1 cellular context compared by ENCODE assay signal in genomic region chrX:73851014-73852009, GRCh38.
A peak's percentile ranks its signal among the peaks of the same experiment; 100 is the strongest.
TF ChIP-seq lines count a peak whose summit lies in the region.

No MANE protein-coding gene starts in this region.

TF ChIP-seq in GM12878, 131 proteins besides CTCF, POLR2A, EP300 and RAD21 (continued from another document and continues in another):
- TF ChIP-seq POU2F2 (IDR thresholded peaks at IDR 0.05; ENCODE audit: borderline replicate concordance, low read depth, low read length) (0 out of 3 replicates have a peak, but pooled peaks have one; percentile 29), RFX5 (IDR thresholded peaks at IDR 0.05; ENCODE audit: low read depth, low read length) (peak; percentile 42; the same call in 1 of the 2 replicates), BRCA1 (IDR thresholded peaks at IDR 0.05; ENCODE audit: low read depth, low read length) (no peak), IRF3 (IDR thresholded peaks at IDR 0.05) (peak; percentile 65; the same call in 1 of the 2 replicates), JUND (IDR thresholded peaks at IDR 0.05; ENCODE audit: low read depth, low read length) (no peak), NFXL1 (IDR thresholded peaks at IDR 0.05; ENCODE audit: borderline replicate concordance) (no peak), IRF4 (IDR thresholded peaks at IDR 0.05; ENCODE audit: low read depth, low read length) (no peak), SIN3A (IDR thresholded peaks at IDR 0.05; ENCODE audit: low read depth, low read length) (peak; percentile 79; the same call in 1 of the 2 replicates), RAD51 (IDR thresholded peaks at IDR 0.05) (peak; percentile 95), ZNF687 (IDR thresholded peaks at IDR 0.05) (peak; percentile 10; the same call in 1 of the 2 replicates), MEF2B (IDR thresholded peaks at IDR 0.05; ENCODE audit: partially characterized antibody, poor library complexity, severe bottlenecking) (peak; percentile 24), PBX3 (IDR thresholded peaks at IDR 0.05; ENCODE audit: insufficient replicate concordance, low read depth, low read length) (peak; percentile 91), ZNF207 (IDR thresholded peaks at IDR 0.05; ENCODE audit: borderline replicate concordance) (no peak), MTA2 (IDR thresholded peaks at IDR 0.05; ENCODE audit: low read depth) (peak; percentile 29; the same call in 1 of the 2 replicates), MXI1 (IDR thresholded peaks at IDR 0.05; ENCODE audit: low read depth, low read length) (peak; percentile 93), CBX5 (IDR thresholded peaks at IDR 0.05; ENCODE audit: low read depth) (no peak), SP1 (IDR thresholded peaks at IDR 0.05; ENCODE audit: low read depth, low read length) (peak; percentile 82), IKZF1 (conservative IDR thresholded peaks at IDR 0.05) (peak; percentile 65), SMAD5 (IDR thresholded peaks at IDR 0.05; ENCODE audit: low read depth) (no peak), TBL1XR1 (IDR thresholded peaks at IDR 0.05; ENCODE audit: low read depth, low read length) (peak; percentile 81; the same call in 1 of the 2 replicates), MLLT1 (IDR thresholded peaks at IDR 0.05) (peak; percentile 88), TARDBP (IDR thresholded peaks at IDR 0.05; ENCODE audit: borderline replicate concordance) (0 out of 2 replicates have a peak, but pooled peaks have one; percentile 27), SMC3 (IDR thresholded peaks at IDR 0.05; ENCODE audit: borderline replicate concordance, low read length) (no peak), BACH1 (IDR thresholded peaks at IDR 0.05; ENCODE audit: borderline replicate concordance) (no peak), ZSCAN29 (IDR thresholded peaks at IDR 0.05) (no peak), YY1 (IDR thresholded peaks at IDR 0.05; ENCODE audit: low read depth, low read length) (peak; percentile 99), ZBTB40 (IDR thresholded peaks at IDR 0.05; ENCODE audit: borderline replicate concordance) (no peak), EZH2 (IDR thresholded peaks at IDR 0.05; ENCODE audit: borderline replicate concordance, control insufficient read depth, low read depth, low read length) (no peak), STAT1 (conservative IDR thresholded peaks at IDR 0.05) (no peak; the same call in 1 of the 2 replicates), RCOR1 (conservative IDR thresholded peaks at IDR 0.05; ENCODE audit: low read depth, low read length) (peak; percentile 92; the same call in 1 of the 2 replicates), IKZF2 (IDR thresholded peaks at IDR 0.05) (0 out of 4 replicates have a peak, but pooled peaks of 1 of the 2 experiments have one; percentile 22)
- TF ChIP-seq, protein P1, sequence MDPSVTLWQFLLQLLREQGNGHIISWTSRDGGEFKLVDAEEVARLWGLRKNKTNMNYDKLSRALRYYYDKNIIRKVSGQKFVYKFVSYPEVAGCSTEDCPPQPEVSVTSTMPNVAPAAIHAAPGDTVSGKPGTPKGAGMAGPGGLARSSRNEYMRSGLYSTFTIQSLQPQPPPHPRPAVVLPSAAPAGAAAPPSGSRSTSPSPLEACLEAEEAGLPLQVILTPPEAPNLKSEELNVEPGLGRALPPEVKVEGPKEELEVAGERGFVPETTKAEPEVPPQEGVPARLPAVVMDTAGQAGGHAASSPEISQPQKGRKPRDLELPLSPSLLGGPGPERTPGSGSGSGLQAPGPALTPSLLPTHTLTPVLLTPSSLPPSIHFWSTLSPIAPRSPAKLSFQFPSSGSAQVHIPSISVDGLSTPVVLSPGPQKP (IDR thresholded peaks at IDR 0.05; ENCODE audit: low read depth, low read length) = no peak
- TF ChIP-seq, protein P2, sequence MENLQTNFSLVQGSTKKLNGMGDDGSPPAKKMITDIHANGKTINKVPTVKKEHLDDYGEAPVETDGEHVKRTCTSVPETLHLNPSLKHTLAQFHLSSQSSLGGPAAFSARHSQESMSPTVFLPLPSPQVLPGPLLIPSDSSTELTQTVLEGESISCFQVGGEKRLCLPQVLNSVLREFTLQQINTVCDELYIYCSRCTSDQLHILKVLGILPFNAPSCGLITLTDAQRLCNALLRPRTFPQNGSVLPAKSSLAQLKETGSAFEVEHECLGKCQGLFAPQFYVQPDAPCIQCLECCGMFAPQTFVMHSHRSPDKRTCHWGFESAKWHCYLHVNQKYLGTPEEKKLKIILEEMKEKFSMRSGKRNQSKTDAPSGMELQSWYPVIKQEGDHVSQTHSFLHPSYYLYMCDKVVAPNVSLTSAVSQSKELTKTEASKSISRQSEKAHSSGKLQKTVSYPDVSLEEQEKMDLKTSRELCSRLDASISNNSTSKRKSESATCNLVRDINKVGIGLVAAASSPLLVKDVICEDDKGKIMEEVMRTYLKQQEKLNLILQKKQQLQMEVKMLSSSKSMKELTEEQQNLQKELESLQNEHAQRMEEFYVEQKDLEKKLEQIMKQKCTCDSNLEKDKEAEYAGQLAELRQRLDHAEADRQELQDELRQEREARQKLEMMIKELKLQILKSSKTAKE (IDR thresholded peaks at IDR 0.05; ENCODE audit: low read depth, poor library complexity, severe bottlenecking) = no peak
- TF ChIP-seq, protein P3, sequence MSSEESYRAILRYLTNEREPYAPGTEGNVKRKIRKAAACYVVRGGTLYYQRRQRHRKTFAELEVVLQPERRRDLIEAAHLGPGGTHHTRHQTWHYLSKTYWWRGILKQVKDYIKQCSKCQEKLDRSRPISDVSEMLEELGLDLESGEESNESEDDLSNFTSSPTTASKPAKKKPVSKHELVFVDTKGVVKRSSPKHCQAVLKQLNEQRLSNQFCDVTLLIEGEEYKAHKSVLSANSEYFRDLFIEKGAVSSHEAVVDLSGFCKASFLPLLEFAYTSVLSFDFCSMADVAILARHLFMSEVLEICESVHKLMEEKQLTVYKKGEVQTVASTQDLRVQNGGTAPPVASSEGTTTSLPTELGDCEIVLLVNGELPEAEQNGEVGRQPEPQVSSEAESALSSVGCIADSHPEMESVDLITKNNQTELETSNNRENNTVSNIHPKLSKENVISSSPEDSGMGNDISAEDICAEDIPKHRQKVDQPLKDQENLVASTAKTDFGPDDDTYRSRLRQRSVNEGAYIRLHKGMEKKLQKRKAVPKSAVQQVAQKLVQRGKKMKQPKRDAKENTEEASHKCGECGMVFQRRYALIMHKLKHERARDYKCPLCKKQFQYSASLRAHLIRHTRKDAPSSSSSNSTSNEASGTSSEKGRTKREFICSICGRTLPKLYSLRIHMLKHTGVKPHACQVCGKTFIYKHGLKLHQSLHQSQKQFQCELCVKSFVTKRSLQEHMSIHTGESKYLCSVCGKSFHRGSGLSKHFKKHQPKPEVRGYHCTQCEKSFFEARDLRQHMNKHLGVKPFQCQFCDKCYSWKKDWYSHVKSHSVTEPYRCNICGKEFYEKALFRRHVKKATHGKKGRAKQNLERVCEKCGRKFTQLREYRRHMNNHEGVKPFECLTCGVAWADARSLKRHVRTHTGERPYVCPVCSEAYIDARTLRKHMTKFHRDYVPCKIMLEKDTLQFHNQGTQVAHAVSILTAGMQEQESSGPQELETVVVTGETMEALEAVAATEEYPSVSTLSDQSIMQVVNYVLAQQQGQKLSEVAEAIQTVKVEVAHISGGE (CRISPR knock-in tag; IDR thresholded peaks at IDR 0.05) = no peak
- TF ChIP-seq, protein P4, sequence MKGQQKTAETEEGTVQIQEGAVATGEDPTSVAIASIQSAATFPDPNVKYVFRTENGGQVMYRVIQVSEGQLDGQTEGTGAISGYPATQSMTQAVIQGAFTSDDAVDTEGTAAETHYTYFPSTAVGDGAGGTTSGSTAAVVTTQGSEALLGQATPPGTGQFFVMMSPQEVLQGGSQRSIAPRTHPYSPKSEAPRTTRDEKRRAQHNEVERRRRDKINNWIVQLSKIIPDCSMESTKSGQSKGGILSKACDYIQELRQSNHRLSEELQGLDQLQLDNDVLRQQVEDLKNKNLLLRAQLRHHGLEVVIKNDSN (IDR thresholded peaks at IDR 0.05; ENCODE audit: borderline replicate concordance, extremely low read length, insufficient read depth, low read depth, low read length) = peak; percentile 76
- TF ChIP-seq, protein P5, sequence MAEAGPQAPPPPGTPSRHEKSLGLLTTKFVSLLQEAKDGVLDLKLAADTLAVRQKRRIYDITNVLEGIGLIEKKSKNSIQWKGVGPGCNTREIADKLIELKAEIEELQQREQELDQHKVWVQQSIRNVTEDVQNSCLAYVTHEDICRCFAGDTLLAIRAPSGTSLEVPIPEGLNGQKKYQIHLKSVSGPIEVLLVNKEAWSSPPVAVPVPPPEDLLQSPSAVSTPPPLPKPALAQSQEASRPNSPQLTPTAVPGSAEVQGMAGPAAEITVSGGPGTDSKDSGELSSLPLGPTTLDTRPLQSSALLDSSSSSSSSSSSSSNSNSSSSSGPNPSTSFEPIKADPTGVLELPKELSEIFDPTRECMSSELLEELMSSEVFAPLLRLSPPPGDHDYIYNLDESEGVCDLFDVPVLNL (IDR thresholded peaks at IDR 0.05; ENCODE audit: low read depth, low read length) = peak; percentile 77
